In the genomic region with DNA sequence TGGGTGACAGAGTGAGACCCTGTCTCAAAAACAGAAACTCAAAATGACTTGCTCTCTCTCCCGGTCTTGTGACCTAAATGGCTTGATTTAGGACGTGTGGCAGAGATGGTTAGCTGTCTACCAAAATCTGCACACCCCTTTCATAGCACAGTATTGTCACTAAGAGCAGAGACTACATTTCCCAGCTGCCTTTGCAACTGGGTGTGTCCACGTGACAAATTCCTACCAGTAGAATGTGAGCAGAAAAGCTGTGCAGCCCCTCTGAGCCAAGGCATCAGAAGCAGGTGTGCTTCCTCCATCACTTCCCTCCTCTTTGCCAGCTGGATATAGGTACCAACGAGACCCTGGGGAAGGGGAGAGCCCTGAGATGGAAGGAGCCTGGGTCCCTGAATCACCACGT, we compare ENCODE assay signal across 1 cellular context.
TF ChIP-seq lines count a peak whose summit lies in the region.

No MANE protein-coding gene starts in this region.

TF ChIP-seq in HCT116, 20 proteins besides CTCF, POLR2A, EP300 and RAD21 (continued from another document):
- TF ChIP-seq ELF1 (IDR thresholded peaks at IDR 0.05; ENCODE audit: borderline replicate concordance, low read depth): no peak
- no peak for TF ChIP-seq EZH2 (IDR thresholded peaks at IDR 0.05)
- TF ChIP-seq SP1 (IDR thresholded peaks at IDR 0.05; ENCODE audit: low read depth): no peak
- TF ChIP-seq, protein P1, sequence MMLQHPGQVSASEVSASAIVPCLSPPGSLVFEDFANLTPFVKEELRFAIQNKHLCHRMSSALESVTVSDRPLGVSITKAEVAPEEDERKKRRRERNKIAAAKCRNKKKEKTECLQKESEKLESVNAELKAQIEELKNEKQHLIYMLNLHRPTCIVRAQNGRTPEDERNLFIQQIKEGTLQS (IDR thresholded peaks at IDR 0.05): no peak
- no peak for TF ChIP-seq ZNF274 (IDR thresholded peaks at IDR 0.05; ENCODE audit: low read depth, low read length)
TF ChIP-seq in HCT116: peak in this region for 0.
